ENCODE assay signal across 9 cellular contexts in the genomic region with DNA sequence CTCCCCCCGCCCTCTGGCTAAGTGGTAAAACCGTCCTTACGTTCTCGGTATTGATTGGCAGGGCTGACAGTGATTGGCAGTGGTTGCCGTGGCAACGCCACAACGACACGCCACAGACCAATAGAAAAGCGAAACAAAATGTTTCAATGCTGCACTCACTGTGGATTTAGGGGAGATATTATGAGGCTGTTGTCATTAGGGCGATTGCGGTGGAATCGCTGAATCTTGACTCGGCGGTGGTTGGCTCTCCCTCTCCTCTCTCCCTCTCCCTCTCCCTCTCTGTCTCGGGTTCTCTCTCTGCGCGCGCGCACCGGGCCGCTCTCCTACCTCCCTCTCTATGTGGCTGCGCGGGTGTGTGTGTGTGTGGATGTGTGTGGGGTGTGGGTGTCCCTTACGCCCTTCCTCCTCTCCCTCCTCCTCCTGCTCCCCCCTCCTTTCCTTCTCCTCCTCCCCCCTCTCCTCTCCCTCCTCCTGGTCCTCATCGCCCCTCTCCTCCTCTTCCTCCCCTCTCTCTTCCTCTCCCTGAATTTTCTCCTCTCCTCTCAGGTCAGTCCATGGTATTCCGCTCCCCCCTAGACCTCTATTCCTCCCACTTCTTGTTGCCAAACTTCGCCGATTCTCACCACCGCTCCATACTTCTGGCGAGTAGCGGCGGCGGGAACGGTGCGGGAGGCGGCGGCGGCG. TPM values are rescaled to one million over a fixed set of nuclear protein-coding genes. Genes with fewer than 3 reads are reported as not detected.
DNase-seq lines count a peak whose midpoint lies in the region; ATAC-seq and TF ChIP-seq lines count a peak whose summit lies in the region.
"Had no signal": no experiment of that assay in that cellular context is flagged by ENCODE, and none has a peak within 500 bp of the region (broad histone marks: within the 10 kb centered on the region; RNA-seq: fewer than 3 reads in every experiment).

A gene (plus strand): TSS at position 152 of the 684 bp plus-strand sequence. CDS start 403 bp downstream, at position 555.

- TF ChIP-seq CTCF in brain microvascular endothelial cell (IDR thresholded peaks at IDR 0.05; ENCODE audit: low read depth, low read length, missing control alignments) (no peak), thoracic aorta (IDR thresholded peaks at IDR 0.05) (no peak)

- H3K27ac ChIP-seq in brain microvascular endothelial cell (no peak within 1 kb of the TSS), thoracic aorta (no peak within 1 kb of the TSS)
- H3K27ac ChIP-seq: BLaER1 treated with 17β-estradiol and CSF1 and Interleukin-3, amounts not matched to agents 10 nM and 100 nM had no signal

- H3K36me3 ChIP-seq in brain microvascular endothelial cell (replicated peaks): no peaks in the 10 kb centered on the region
- H3K36me3 ChIP-seq in thoracic aorta: no peaks in the 10 kb centered on the region
- H3K36me3 ChIP-seq: BLaER1 treated with 17β-estradiol and CSF1 and Interleukin-3, amounts not matched to agents 10 nM and 100 nM had no signal

- H3K9me3 ChIP-seq in thoracic aorta: no peaks in the 10 kb centered on the region

- peaks cover 25 to 43% of the 10 kb centered on the region in 2 donors for H3K4me1 ChIP-seq in thoracic aorta (ENCODE audit: control insufficient read depth in 1 of 2, low read depth in 2 of 2)

- peak within 1 kb of the TSS; percentile 27 for H3K4me3 ChIP-seq in brain microvascular endothelial cell (ENCODE audit: low read depth, low read length)
- H3K4me3 ChIP-seq in thoracic aorta: peak within 1 kb of the TSS; percentile 71

- H3K27me3 ChIP-seq in brain microvascular endothelial cell (replicated peaks) (peaks cover 94% of the 10 kb centered on the region), thoracic aorta (replicated peaks; ENCODE audit: insufficient read depth) (peaks cover 21% of the 10 kb centered on the region)

- DNase-seq in NCI-H187 (lab: John Stamatoyannopoulos, UW): peak; percentile 63
- DNase-seq in NCI-H187 treated with DMSO at 0.1 percent for 48 hours (lab: John Stamatoyannopoulos, UW): no peak
- peak; percentile 31 for DNase-seq in HCEC 1CT
- peak; percentile 28 for DNase-seq in NCI-H526 treated with DMSO at 0.1 percent for 48 hours (lab: John Stamatoyannopoulos, UW)
- no peak for DNase-seq in brain microvascular endothelial cell
- peak; percentile 37 to 59 for DNase-seq in lung microvascular endothelial cell (ENCODE audit: low read depth in 2 of 2)
- no peak for DNase-seq in thoracic aorta (ENCODE audit: low spot score)
- DNase-seq in iPS-NIHi11 (ENCODE audit: low spot score): no peak

- ATAC-seq in thoracic aorta (ENCODE audit: insufficient number of reproducible peaks, low FRiP score, low read depth): no peak

- in situ Hi-C loops in brain microvascular endothelial cell (cut with HindIII; ENCODE audit: low pct_ligation_motif_present, low sequenced_read_pairs): no loop called here

RNA-seq across cellular contexts. Expression of the gene that starts here (rescaled TPM):
- total RNA-seq in lung microvascular endothelial cell (not detected in 2 replicates), thoracic aorta (under 1 TPM in 1 of 2 donors, not detected in 1; 0.14 TPM)

Comparison
In these comparisons a context has a peak if more than half of its experiments do, and no peak if none do; other contexts are left out.
1. DNase-seq: peak in NCI-H187 (2 of 2), HCEC 1CT (single experiment) and NCI-H526 treated with DMSO at 0.1 percent for 48 hours (single experiment); none in NCI-H187 treated with DMSO at 0.1 percent for 48 hours (single experiment), brain microvascular endothelial cell (single experiment), thoracic aorta (single experiment) and iPS-NIHi11 (single experiment).
2. Peak in DNase-seq in lung microvascular endothelial cell; RNA of the gene not detected or under 1 TPM.